Comparison of ENCODE assay signal across 21 cellular contexts in genomic region chrX:152876931-152877840, GRCh38. TPM values are rescaled to one million over a fixed set of nuclear protein-coding genes. Genes with fewer than 3 reads are reported as not detected.
DNase-seq lines count a peak whose midpoint lies in the region; ATAC-seq, FAIRE-seq and TF ChIP-seq lines count a peak whose summit lies in the region.
"Had no signal": no experiment of that assay in that cellular context is flagged by ENCODE, and none has a peak within 500 bp of the region (broad histone marks: within the 10 kb centered on the region; RNA-seq: fewer than 3 reads in every experiment).

No MANE protein-coding gene starts in this region.

- H4K20me1 ChIP-seq in astrocyte (ENCODE audit: insufficient read depth, low read length): no peaks in the 10 kb centered on the region
- no peaks in the 10 kb centered on the region for H4K20me1 ChIP-seq in HepG2 (ENCODE audit: insufficient read depth, low read length)

- no peak overlapping the region for H3K4me3 ChIP-seq in astrocyte (ENCODE audit: insufficient read depth, low read depth, low read length)
- no peak overlapping the region; a peak in 1 of 6 replicates for H3K4me3 ChIP-seq in HepG2 (replicated peaks in 1 of 3; ENCODE audit: insufficient read depth in 1 of 3, low read depth in 2 of 3, low read length in 3 of 3)
- H3K4me3 ChIP-seq in thyroid gland (replicated peaks in 1 of 3): no peak overlapping the region

- H3K27ac ChIP-seq in astrocyte (ENCODE audit: low read depth, low read length) (no peak overlapping the region), epithelial cell of prostate (peak overlapping the region; percentile 82), HepG2 (ENCODE audit: extremely low read length, insufficient read depth, low read length) (no peak overlapping the region), thyroid gland (no peak overlapping the region)

- BruUV-seq in HepG2 (replicated peaks; lab: Mats Ljungman, UMichigan): no TSS peak

- FAIRE-seq in astrocyte (lab: Jason Lieb, UNC) (peak; percentile 13), HepG2 (lab: Jason Lieb, UNC) (no peak)
- FAIRE-seq: H54, RCC 7860 had no signal

- no peaks in the 10 kb centered on the region for H3K27me3 Mint-ChIP-seq in astrocyte (ENCODE audit: low read depth, unreplicated experiment)

- H3K36me3 ChIP-seq in astrocyte (ENCODE audit: insufficient read depth, low read length) (no peaks in the 10 kb centered on the region), HepG2 (replicated peaks in 1 of 2; ENCODE audit: control insufficient read depth in 1 of 2, insufficient read depth in 2 of 2, low read length in 2 of 2) (no peaks in the 10 kb centered on the region), thyroid gland (no peaks in the 10 kb centered on the region)

- no peak for TF ChIP-seq RAD21 in HepG2 (CRISPR knock-in tag; IDR thresholded peaks at IDR 0.05)

- intact Hi-C loops in HepG2 (cut with micrococcal nuclease; ENCODE audit: unreplicated experiment) (no loop called here), thyroid gland (cut with DNase I) (no loop called here)

- no peaks in the 10 kb centered on the region for H3K9me3 Mint-ChIP-seq in astrocyte (ENCODE audit: unreplicated experiment)
- no peaks in the 10 kb centered on the region for H3K9me3 Mint-ChIP-seq in stimulated activated effector memory CD8-positive, alpha-beta T cell treated with anti-CD3 and anti-CD28 coated beads, Interleukin-12 subunit alpha, Interleukin-12 subunit beta, amount 100 ng/mL, for 72 hours

- no peak overlapping the region for H3K9ac ChIP-seq in astrocyte (ENCODE audit: low read length)
- H3K9ac ChIP-seq in HepG2 (ENCODE audit: insufficient read depth, low read depth, low read length): no peak overlapping the region

- no CpG with 5 or more reads among the region's 10 CpGs for WGBS in HepG2 (ENCODE audit: low lambda C conversion rate)
- WGBS in thyroid gland, 2 donors: 75 to 80% methylated on average over 1 to 6 of the region's 10 CpGs

- no peaks in the 10 kb centered on the region for H3K36me3 Mint-ChIP-seq in astrocyte (ENCODE audit: low read depth, unreplicated experiment)
- H3K36me3 Mint-ChIP-seq in stimulated activated effector memory CD8-positive, alpha-beta T cell treated with anti-CD3 and anti-CD28 coated beads, Interleukin-12 subunit alpha, Interleukin-12 subunit beta, amount 100 ng/mL, for 72 hours: peaks cover 6% of the 10 kb centered on the region
- H3K36me3 Mint-ChIP-seq: CD4-positive, CD25-positive, alpha-beta regulatory T cell had no signal

- no peak overlapping the region for H3K27ac Mint-ChIP-seq in astrocyte (ENCODE audit: unreplicated experiment)
- H3K27ac Mint-ChIP-seq in stimulated activated effector memory CD8-positive, alpha-beta T cell treated with anti-CD3 and anti-CD28 coated beads, Interleukin-12 subunit alpha, Interleukin-12 subunit beta, amount 100 ng/mL, for 72 hours: no peak overlapping the region
- H3K27ac Mint-ChIP-seq: CD4-positive, CD25-positive, alpha-beta regulatory T cell had no signal

- H3K9me3 ChIP-seq in astrocyte (ENCODE audit: insufficient read depth, low read depth, low read length) (no peaks in the 10 kb centered on the region), HepG2 (ENCODE audit: low read length) (no peaks in the 10 kb centered on the region), thyroid gland (no peaks in the 10 kb centered on the region)

- POLR2A ChIA-PET in HepG2 (lab: Yijun Ruan, JAX): no interaction called here

- no peak for DNase-seq in astrocyte (ENCODE audit: low read depth)
- peak; percentile 31 for DNase-seq in epithelial cell of prostate (ENCODE audit: low read depth, low spot score)
- peak; percentile 13 for DNase-seq in HepG2 (ENCODE audit: low spot score)
- DNase-seq in thyroid gland: peak; percentile 46 to 68
- DNase-seq in middle frontal gyrus (ENCODE audit: extremely low spot score, low spot score): no peak
- DNase-seq in stimulated activated effector memory CD8-positive, alpha-beta T cell treated with anti-CD3 and anti-CD28 coated beads, Interleukin-12 subunit alpha, Interleukin-12 subunit beta, amount 100 ng/mL, for 72 hours (ENCODE audit: low spot score in 2 of 2): no peak
- DNase-seq in DMS 273 (lab: John Stamatoyannopoulos, UW; ENCODE audit: unreplicated experiment): no peak
- DNase-seq: CD4-positive, CD25-positive, alpha-beta regulatory T cell; DMS 273 treated with DMSO at 0.1 percent for 48 hours; DMS79 treated with DMSO at 0.1 percent for 48 hours; KBM-7; NCI-H1092 treated with DMSO at 0.1 percent for 48 hours; NCI-H146; NCI-H2029; NCI-H345; NCI-H524; NCI-H774; NK-92 treated with Interleukin-12 subunit alpha and Interleukin-12 subunit beta, amount 100 ng/mL, for 24 hours; Right ventricle myocardium superior had no signal

- H2AFZ ChIP-seq in astrocyte (ENCODE audit: low read depth, low read length): no peak overlapping the region
- H2AFZ ChIP-seq in HepG2 (ENCODE audit: low read length): no peak overlapping the region

- no peak for TF ChIP-seq CTCF in astrocyte (IDR thresholded peaks at IDR 0.05; ENCODE audit: insufficient read depth, low read depth, low read length)
- no peak for TF ChIP-seq CTCF in HepG2 (CRISPR knock-in tag; IDR thresholded peaks at IDR 0.05)
- TF ChIP-seq CTCF in thyroid gland (IDR thresholded peaks at IDR 0.05): no peak

- H3K4me1 Mint-ChIP-seq in astrocyte (ENCODE audit: low read depth, unreplicated experiment): no peaks in the 10 kb centered on the region
- peaks cover 8% of the 10 kb centered on the region for H3K4me1 Mint-ChIP-seq in stimulated activated effector memory CD8-positive, alpha-beta T cell treated with anti-CD3 and anti-CD28 coated beads, Interleukin-12 subunit alpha, Interleukin-12 subunit beta, amount 100 ng/mL, for 72 hours

- H3K4me1 ChIP-seq in astrocyte (ENCODE audit: insufficient read depth, low read length) (no peaks in the 10 kb centered on the region), HepG2 (ENCODE audit: insufficient read depth, low read length) (peaks cover 15% of the 10 kb centered on the region), thyroid gland (peaks cover 0 to 12% of the 10 kb centered on the region in 2 donors)

- peak; percentile 72 for ATAC-seq in HepG2
- ATAC-seq in stimulated activated effector memory CD8-positive, alpha-beta T cell treated with anti-CD3 and anti-CD28 coated beads, Interleukin-12 subunit alpha, Interleukin-12 subunit beta, amount 100 ng/mL, for 72 hours: no peak

- TF ChIP-seq POLR2A in HepG2 (IDR thresholded peaks at IDR 0.05; ENCODE audit: insufficient read depth in 1 of 2, low read depth in 2 of 2, low read length in 2 of 2) (no peak), thyroid gland (IDR thresholded peaks at IDR 0.05) (peak in 1 of 2 donors; percentile 64)

- H3K4me2 ChIP-seq in astrocyte (ENCODE audit: low read length) (no peak overlapping the region), HepG2 (ENCODE audit: low read depth, low read length) (peak overlapping the region; percentile 18)

- no peaks in the 10 kb centered on the region for H3K27me3 ChIP-seq in astrocyte (ENCODE audit: insufficient read depth, low read length)
- H3K27me3 ChIP-seq in HepG2 (ENCODE audit: control insufficient read depth in 1 of 2, insufficient read depth in 2 of 2, low read length in 2 of 2): peaks cover 0 to 1% of the 10 kb centered on the region in 2 experiments; a peak in 1 of 5 replicates
- H3K27me3 ChIP-seq in thyroid gland: no peaks in the 10 kb centered on the region

- TF ChIP-seq EP300 in HepG2 (IDR thresholded peaks at IDR 0.05; ENCODE audit: low read depth in 2 of 2, low read length in 2 of 2) (no peak), HepG2 (CRISPR knock-in tag; IDR thresholded peaks at IDR 0.05; ENCODE audit: borderline replicate concordance) (no peak)

- CTCF ChIA-PET in HepG2 (lab: Yijun Ruan, JAX; ENCODE audit: low intra/inter-chr PET ratio, low total read pairs): no interaction called here

- in situ Hi-C loops in HepG2 (cut with HindIII; ENCODE audit: extremely low pct_ligation_motif_present, low pct_unique_long_range_greater_than_20kb): no loop called here

- H3K4me3 Mint-ChIP-seq in astrocyte (ENCODE audit: unreplicated experiment): no peak overlapping the region
- H3K4me3 Mint-ChIP-seq in stimulated activated effector memory CD8-positive, alpha-beta T cell treated with anti-CD3 and anti-CD28 coated beads, Interleukin-12 subunit alpha, Interleukin-12 subunit beta, amount 100 ng/mL, for 72 hours: no peak overlapping the region
- H3K4me3 Mint-ChIP-seq: CD4-positive, CD25-positive, alpha-beta regulatory T cell had no signal

- H3K79me2 ChIP-seq in astrocyte (ENCODE audit: insufficient read depth, low read length) (no peaks in the 10 kb centered on the region), HepG2 (ENCODE audit: insufficient read depth, low read length) (no peaks in the 10 kb centered on the region)

RNA-seq across cellular contexts. Expression of gene ZNF185, which starts 20.7 kb away (rescaled TPM):
- total RNA-seq in astrocyte: 7.8 and 16.2 TPM in 2 replicates
- 1.6 and 1.9 TPM in 2 replicates for total RNA-seq in HepG2 (2016; rRNA removed; fragmentation: Illumina TruSeq; extraction: Trizol)
- 0.18 and 0.30 TPM in 2 replicates for total RNA-seq in HepG2 (2016; cell fraction: cytosol; rRNA removed; fragmentation: Illumina TruSeq; extraction: Trizol; ENCODE audit: low read depth)
- 1.7 and 1.8 TPM in 2 replicates for total RNA-seq in HepG2 (2016; cell fraction: insoluble cytoplasmic fraction; rRNA removed; fragmentation: Illumina TruSeq; extraction: Trizol)
- 0.96 and 1.2 TPM in 2 replicates for total RNA-seq in HepG2 (2016; cell fraction: membrane; rRNA removed; fragmentation: Illumina TruSeq; extraction: Trizol)
- 0.85 and 0.87 TPM in 2 replicates for total RNA-seq in HepG2 (2016; cell fraction: nucleus; rRNA removed; fragmentation: Illumina TruSeq; extraction: Trizol)
- 2.9 and 3.4 TPM in 2 replicates for polyA plus RNA-seq in HepG2 (2011; rRNA removed)
- 2.3 and 2.5 TPM in 2 replicates for polyA plus RNA-seq in HepG2 (2011; cell fraction: cytosol; rRNA removed)
- polyA plus RNA-seq in HepG2 (2011; cell fraction: nucleus; rRNA removed): 2.2 and 2.3 TPM in 2 replicates
- polyA plus RNA-seq in HepG2 (2012): 1.1 and 1.9 TPM in 2 replicates
- 0.24 and 0.28 TPM in 2 replicates for polyA plus RNA-seq in HepG2 (2016; cell fraction: cytosol; fragmentation: Illumina TruSeq; extraction: Trizol; ENCODE audit: low read depth)
- 1.7 and 1.8 TPM in 2 replicates for polyA plus RNA-seq in HepG2 (2016; cell fraction: insoluble cytoplasmic fraction; fragmentation: Illumina TruSeq; extraction: Trizol; ENCODE audit: low read depth)
- 0.86 and 1.1 TPM in 2 replicates for polyA plus RNA-seq in HepG2 (2016; cell fraction: membrane; fragmentation: Illumina TruSeq; extraction: Trizol; ENCODE audit: low read depth)
- polyA plus RNA-seq in HepG2 (2016; cell fraction: nucleus; fragmentation: Illumina TruSeq; extraction: Trizol; ENCODE audit: insufficient read depth, low read depth): 1.4 and 1.7 TPM in 2 replicates
- 1.2 and 5.8 TPM in 2 replicates for polyA minus RNA-seq in HepG2 (2011; rRNA and poly(A)+ RNA removed; ENCODE audit: low replicate concordance)
- 0.79 and 0.99 TPM in 2 replicates for polyA minus RNA-seq in HepG2 (2011; cell fraction: cytosol; rRNA and poly(A)+ RNA removed)
- 0.75 and 0.90 TPM in 2 replicates for polyA minus RNA-seq in HepG2 (2011; cell fraction: nucleus; rRNA and poly(A)+ RNA removed)
- total RNA-seq in thyroid gland: 10 to 100 TPM; 23.2 to 70.4 (median 39.0) TPM

RNA-seq across cellular contexts. Expression of gene NSDHL, which starts 46.3 kb away (rescaled TPM):
- 25.5 and 34.2 TPM in 2 replicates for total RNA-seq in astrocyte
- total RNA-seq in HepG2 (2016; rRNA removed; fragmentation: Illumina TruSeq; extraction: Trizol): 47.6 and 49.3 TPM in 2 replicates
- total RNA-seq in HepG2 (2016; cell fraction: cytosol; rRNA removed; fragmentation: Illumina TruSeq; extraction: Trizol; ENCODE audit: low read depth): 14.6 and 16.3 TPM in 2 replicates
- total RNA-seq in HepG2 (2016; cell fraction: insoluble cytoplasmic fraction; rRNA removed; fragmentation: Illumina TruSeq; extraction: Trizol): 48.7 and 49.0 TPM in 2 replicates
- total RNA-seq in HepG2 (2016; cell fraction: membrane; rRNA removed; fragmentation: Illumina TruSeq; extraction: Trizol): 15.7 and 16.5 TPM in 2 replicates
- total RNA-seq in HepG2 (2016; cell fraction: nucleus; rRNA removed; fragmentation: Illumina TruSeq; extraction: Trizol): 32.0 and 33.8 TPM in 2 replicates
- 26.2 and 35.9 TPM in 2 replicates for polyA plus RNA-seq in HepG2 (2011; rRNA removed)
- 22.8 and 35.7 TPM in 2 replicates for polyA plus RNA-seq in HepG2 (2011; cell fraction: cytosol; rRNA removed)
- polyA plus RNA-seq in HepG2 (2011; cell fraction: nucleus; rRNA removed): 8.5 and 13.3 TPM in 2 replicates
- polyA plus RNA-seq in HepG2 (2012): 34.8 and 39.7 TPM in 2 replicates
- polyA plus RNA-seq in HepG2 (2016; cell fraction: cytosol; fragmentation: Illumina TruSeq; extraction: Trizol; ENCODE audit: low read depth): 12.6 and 14.3 TPM in 2 replicates
- 60.9 and 65.3 TPM in 2 replicates for polyA plus RNA-seq in HepG2 (2016; cell fraction: insoluble cytoplasmic fraction; fragmentation: Illumina TruSeq; extraction: Trizol; ENCODE audit: low read depth)
- 12.5 and 13.4 TPM in 2 replicates for polyA plus RNA-seq in HepG2 (2016; cell fraction: membrane; fragmentation: Illumina TruSeq; extraction: Trizol; ENCODE audit: low read depth)
- polyA plus RNA-seq in HepG2 (2016; cell fraction: nucleus; fragmentation: Illumina TruSeq; extraction: Trizol; ENCODE audit: insufficient read depth, low read depth): 55.3 and 58.9 TPM in 2 replicates
- 25.4 and 33.9 TPM in 2 replicates for polyA minus RNA-seq in HepG2 (2011; rRNA and poly(A)+ RNA removed; ENCODE audit: low replicate concordance)
- 10.3 and 13.8 TPM in 2 replicates for polyA minus RNA-seq in HepG2 (2011; cell fraction: cytosol; rRNA and poly(A)+ RNA removed)
- polyA minus RNA-seq in HepG2 (2011; cell fraction: nucleus; rRNA and poly(A)+ RNA removed): 9.4 and 11.8 TPM in 2 replicates
- 10 to 100 TPM; 11.2 to 20.3 (median 17.0) TPM for total RNA-seq in thyroid gland

RNA-seq across cellular contexts. Expression of gene CETN2, which starts 46.6 kb away (rescaled TPM):
- total RNA-seq in astrocyte (31.8 and 38.0 TPM in 2 replicates), HepG2 (2016; rRNA removed; fragmentation: Illumina TruSeq; extraction: Trizol) (85.4 and 129 TPM in 2 replicates), thyroid gland (10 to 100 TPM; 41.9 to 64.7 (median 61.8) TPM)
- 13.7 and 14.5 TPM in 2 replicates for total RNA-seq in HepG2 (2016; cell fraction: cytosol; rRNA removed; fragmentation: Illumina TruSeq; extraction: Trizol; ENCODE audit: low read depth)
- total RNA-seq in HepG2 (2016; cell fraction: insoluble cytoplasmic fraction; rRNA removed; fragmentation: Illumina TruSeq; extraction: Trizol): 81.8 and 138 TPM in 2 replicates
- 25.4 and 26.6 TPM in 2 replicates for total RNA-seq in HepG2 (2016; cell fraction: membrane; rRNA removed; fragmentation: Illumina TruSeq; extraction: Trizol)
- total RNA-seq in HepG2 (2016; cell fraction: nucleus; rRNA removed; fragmentation: Illumina TruSeq; extraction: Trizol): 30.6 and 31.1 TPM in 2 replicates
- 13.1 and 17.2 TPM in 2 replicates for polyA plus RNA-seq in HepG2 (2011; rRNA removed)
- 6.3 and 10.9 TPM in 2 replicates for polyA plus RNA-seq in HepG2 (2011; cell fraction: cytosol; rRNA removed)
- polyA plus RNA-seq in HepG2 (2011; cell fraction: nucleus; rRNA removed): 1.7 and 2.4 TPM in 2 replicates
- 24.0 and 37.8 TPM in 2 replicates for polyA plus RNA-seq in HepG2 (2012)
- polyA plus RNA-seq in HepG2 (2016; cell fraction: cytosol; fragmentation: Illumina TruSeq; extraction: Trizol; ENCODE audit: low read depth): 19.4 and 20.8 TPM in 2 replicates
- 155 and 178 TPM in 2 replicates for polyA plus RNA-seq in HepG2 (2016; cell fraction: insoluble cytoplasmic fraction; fragmentation: Illumina TruSeq; extraction: Trizol; ENCODE audit: low read depth)
- 29.5 and 30.2 TPM in 2 replicates for polyA plus RNA-seq in HepG2 (2016; cell fraction: membrane; fragmentation: Illumina TruSeq; extraction: Trizol; ENCODE audit: low read depth)
- 52.9 and 59.1 TPM in 2 replicates for polyA plus RNA-seq in HepG2 (2016; cell fraction: nucleus; fragmentation: Illumina TruSeq; extraction: Trizol; ENCODE audit: insufficient read depth, low read depth)
- polyA minus RNA-seq in HepG2 (2011; rRNA and poly(A)+ RNA removed; ENCODE audit: low replicate concordance): 3.1 and 8.5 TPM in 2 replicates
- 6.4 and 6.5 TPM in 2 replicates for polyA minus RNA-seq in HepG2 (2011; cell fraction: cytosol; rRNA and poly(A)+ RNA removed)
- polyA minus RNA-seq in HepG2 (2011; cell fraction: nucleus; rRNA and poly(A)+ RNA removed): 2.8 and 3.1 TPM in 2 replicates

Comparison
In these comparisons a context has a peak if more than half of its experiments do, and no peak if none do; other contexts are left out.
1. DNase-seq: peak in epithelial cell of prostate (single experiment), HepG2 (single experiment) and thyroid gland (2 of 2); none in astrocyte (single experiment), middle frontal gyrus (single experiment), stimulated activated effector memory CD8-positive, alpha-beta T cell treated with anti-CD3 and anti-CD28 coated beads, Interleukin-12 subunit alpha, Interleukin-12 subunit beta, amount 100 ng/mL, for 72 hours (0 of 2) and DMS 273 (single experiment).